In genomic region chr6:2976571-2977085, GRCh38 we compare ENCODE assay signal across 11 cellular contexts. TPM values are rescaled to one million over a fixed set of nuclear protein-coding genes. Genes with fewer than 3 reads are reported as not detected.
DNase-seq lines count a peak whose midpoint lies in the region; ATAC-seq and TF ChIP-seq lines count a peak whose summit lies in the region.
"Had no signal": no experiment of that assay in that cellular context is flagged by ENCODE, and none has a peak within 500 bp of the region (broad histone marks: within the 10 kb centered on the region; RNA-seq: fewer than 3 reads in every experiment).

No MANE protein-coding gene starts in this region.

- ATAC-seq in Panc1 (0 out of 2 replicates have a peak, but pooled peaks have one; percentile 18), omental fat pad (ENCODE audit: low FRiP score) (peak; percentile 24)
- ATAC-seq: pancreas had no signal

- in situ Hi-C loops in Panc1 (cut with HindIII; ENCODE audit: low pct_unique_long_range_greater_than_20kb, low sequenced_read_pairs): no loop called here

- H3K27me3 ChIP-seq in Panc1 (ENCODE audit: control insufficient read depth, insufficient read depth, low read length): no peaks in the 10 kb centered on the region
- H3K27me3 ChIP-seq in testis: no peaks in the 10 kb centered on the region
- H3K27me3 ChIP-seq: pancreas had no signal

- no peaks in the 10 kb centered on the region for H3K9me3 ChIP-seq in Panc1 (ENCODE audit: control insufficient read depth, insufficient read depth, low read depth, low read length)
- no peaks in the 10 kb centered on the region for H3K9me3 ChIP-seq in testis
- H3K9me3 ChIP-seq: pancreas had no signal

- POLR2A ChIA-PET in Panc1 (lab: Charles Lee): no interaction called here

- BruUV-seq in Panc1 (replicated peaks; lab: Mats Ljungman, UMichigan): no TSS peak

- WGBS in testis, 2 donors: 79 to 82% methylated on average over 7 of the region's 7 CpGs

- CTCF ChIA-PET in Panc1 (lab: Charles Lee): interaction anchor here (0.6 to 1.8 kb wide), 2 partner anchors 44 to 86 kb away, joined by 3 to 4 read pairs; no protein-coding TSS in a partner anchor

- peak overlapping the region; percentile 50; the same call in 1 of the 2 replicates for H3K27ac ChIP-seq in Panc1 (ENCODE audit: low read length)
- no peak overlapping the region for H3K27ac ChIP-seq in testis
- H3K27ac ChIP-seq: pancreas had no signal

- H3K36me3 ChIP-seq in Panc1 (ENCODE audit: control insufficient read depth, insufficient read depth, low read length) (no peaks in the 10 kb centered on the region), testis (ENCODE audit: low read depth, missing control alignments) (no peaks in the 10 kb centered on the region)
- H3K36me3 ChIP-seq: pancreas had no signal

- H3K4me1 ChIP-seq in Panc1 (ENCODE audit: control insufficient read depth, insufficient read depth, low read length) (peaks cover 5% of the 10 kb centered on the region), testis (peaks cover 20% of the 10 kb centered on the region)

- no peak for TF ChIP-seq POLR2A in testis (IDR thresholded peaks at IDR 0.05)

- DNase-seq in ELR (ENCODE audit: low read depth): peak; percentile 94
- DNase-seq in Panc1 (ENCODE audit: low read depth, low spot score): no peak
- peak; percentile 53 for DNase-seq in choroid plexus epithelial cell (ENCODE audit: low read depth)
- no peak for DNase-seq in omental fat pad (ENCODE audit: low spot score)
- DNase-seq in testis: no peak
- no peak for DNase-seq in inferior parietal cortex (ENCODE audit: extremely low spot score)
- no peak for DNase-seq in NCI-H1436 treated with DMSO at 0.1 percent for 48 hours (lab: John Stamatoyannopoulos, UW)
- no peak for DNase-seq in superior temporal gyrus (ENCODE audit: extremely low spot score)
- DNase-seq: GF-D8, pancreas, SHP77 treated with DMSO at 0.1 percent for 48 hours had no signal

- TF ChIP-seq CTCF in Panc1 (IDR thresholded peaks at IDR 0.05) (no peak), choroid plexus epithelial cell (conservative IDR thresholded peaks at IDR 0.05; ENCODE audit: low read depth, low read length) (no peak), omental fat pad (IDR thresholded peaks at IDR 0.05) (no peak), testis (IDR thresholded peaks at IDR 0.05) (no peak)

- H3K4me3 ChIP-seq in Panc1 (ENCODE audit: low read depth in 2 of 2, low read length in 2 of 2) (no peak overlapping the region), choroid plexus epithelial cell (ENCODE audit: low read depth, low read length) (no peak overlapping the region), testis (no peak overlapping the region)
- H3K4me3 ChIP-seq: pancreas had no signal

- intact Hi-C loops in Panc1 (cut with micrococcal nuclease; ENCODE audit: unreplicated experiment) (no loop called here), testis (cut with DNase I; ENCODE audit: low total_unique reads) (no loop called here)

RNA-seq across cellular contexts. Expression of gene SERPINB6, which starts 5.3 kb away (rescaled TPM):
- total RNA-seq in Panc1 (2021; ENCODE audit: unreplicated experiment) (131 TPM), omental fat pad (100 to 1,000 TPM; 134 to 197 (median 158) TPM), testis (100 to 1,000 TPM; 203 to 281 TPM)
- polyA plus RNA-seq in Panc1 (2012; ENCODE audit: insufficient read length): 155 TPM
- 348 TPM for polyA plus RNA-seq in testis (ENCODE audit: insufficient read depth, low read depth, low replicate concordance)

RNA-seq across cellular contexts. Expression of gene NQO2, which starts 23.1 kb away (rescaled TPM):
- total RNA-seq in Panc1 (2021; ENCODE audit: unreplicated experiment) (45.7 TPM), omental fat pad (10 to 100 TPM; 32.9 to 54.0 (median 48.1) TPM), testis (10 to 100 TPM in 1 of 2 donors, 1 to 10 TPM in 1; 9.5 to 16.8 TPM)
- polyA plus RNA-seq in Panc1 (2012; ENCODE audit: insufficient read length): 49.3 TPM
- polyA plus RNA-seq in testis (ENCODE audit: insufficient read depth, low read depth, low replicate concordance): 35.6 TPM

Comparison
In these comparisons a context has a peak if more than half of its experiments do, and no peak if none do; other contexts are left out.
1. DNase-seq: peak in ELR (single experiment) and choroid plexus epithelial cell (single experiment); none in Panc1 (single experiment), omental fat pad (single experiment), testis (single experiment), inferior parietal cortex (single experiment), NCI-H1436 treated with DMSO at 0.1 percent for 48 hours (single experiment) and superior temporal gyrus (single experiment).